5 cellular contexts compared by ENCODE assay signal in genomic region chr4:66647915-66648314, GRCh38.
"Had no signal": no experiment of that assay in that cellular context is flagged by ENCODE, and none has a peak within 500 bp of the region (broad histone marks: within the 10 kb centered on the region; RNA-seq: fewer than 3 reads in every experiment).

No MANE protein-coding gene starts in this region.

- ATAC-seq: GM23338, HepG2 had no signal

- H3K4me2 ChIP-seq: GM23338 had no signal

- H2AFZ ChIP-seq: GM23338 had no signal

- H3K4me3 ChIP-seq: GM23338 had no signal

- DNase-seq: H9, KBM-7 had no signal

- H3K27ac ChIP-seq: HL-60 had no signal
